8 cellular contexts compared by ENCODE assay signal in genomic region chr16:57535680-57536305, GRCh38. TPM values are rescaled to one million over a fixed set of nuclear protein-coding genes. Genes with fewer than 3 reads are reported as not detected.
DNase-seq lines count a peak whose midpoint lies in the region; ATAC-seq and TF ChIP-seq lines count a peak whose summit lies in the region.

No MANE protein-coding gene starts in this region.

- H3K36me3 ChIP-seq in CD8-positive, alpha-beta memory T cell (ENCODE audit: insufficient read depth, low read length): no peaks in the 10 kb centered on the region
- H3K36me3 ChIP-seq in muscle layer of duodenum (ENCODE audit: control insufficient read depth in 1 of 2, insufficient read depth in 2 of 2, low read length in 2 of 2): no peaks in the 10 kb centered on the region

- peaks cover 78% of the 10 kb centered on the region for H3K4me1 ChIP-seq in CD8-positive, alpha-beta memory T cell (ENCODE audit: insufficient read depth, low read length)
- peaks cover 5 to 46% of the 10 kb centered on the region in 2 donors for H3K4me1 ChIP-seq in muscle layer of duodenum (ENCODE audit: control insufficient read depth in 1 of 2, insufficient read depth in 2 of 2, low read length in 2 of 2)

- H3K27me3 ChIP-seq in CD8-positive, alpha-beta memory T cell (ENCODE audit: insufficient read depth, low read length, poor library complexity, severe bottlenecking): no peaks in the 10 kb centered on the region
- H3K27me3 ChIP-seq in HL-60 (ENCODE audit: insufficient read depth, poor library complexity, severe bottlenecking): no peaks in the 10 kb centered on the region
- no peaks in the 10 kb centered on the region for H3K27me3 ChIP-seq in muscle layer of duodenum (ENCODE audit: low read depth, low read length)

- peaks cover 0 to 3% of the 10 kb centered on the region in 2 donors for H3K27me3 Mint-ChIP-seq in CD8-positive, alpha-beta memory T cell

- peak; percentile 69 for ATAC-seq in GM19463 (IDR thresholded peaks at IDR 0.05; ENCODE audit: unreplicated experiment)
- ATAC-seq in esophagus mucosa: peak; percentile 89

- no peaks in the 10 kb centered on the region for H3K9me3 ChIP-seq in CD8-positive, alpha-beta memory T cell (ENCODE audit: low read length)
- no peaks in the 10 kb centered on the region for H3K9me3 ChIP-seq in muscle layer of duodenum (ENCODE audit: control insufficient read depth in 1 of 2, low read length in 2 of 2)

- DNase-seq in CD8-positive, alpha-beta memory T cell: peak; percentile 89 to 96 (median 92)
- DNase-seq in HL-60 (ENCODE audit: low read depth in 1 of 2, low spot score in 1 of 2): peak; percentile 79 to 80
- peak; percentile 82 for DNase-seq in OCI-M1 (lab: John Stamatoyannopoulos, UW)
- peak; percentile 96 for DNase-seq in activated T-cell treated with anti-CD3 and anti-CD28 coated beads, Interleukin-2, amount 50 U/mL, for 1 hour
- peak; percentile 95 for DNase-seq in stimulated activated CD8-positive, alpha-beta memory T cell treated with anti-CD3 and anti-CD28 coated beads, Interleukin-4, amount 100 ng/mL, for 48 hours

- peak overlapping the region; percentile 76 to 91 (median 84) for H3K4me3 Mint-ChIP-seq in CD8-positive, alpha-beta memory T cell

- peak overlapping the region; percentile 63 for H3K27ac ChIP-seq in CD8-positive, alpha-beta memory T cell (ENCODE audit: low read depth, low read length)
- H3K27ac ChIP-seq in HL-60 (replicated peaks) (no peak overlapping the region), muscle layer of duodenum (ENCODE audit: low read length) (peak overlapping the region; percentile 67)

- H3K27ac Mint-ChIP-seq in CD8-positive, alpha-beta memory T cell: peak overlapping the region; percentile 91 to 99 (median 98)

- peaks cover 0 to 3% (median 0%) of the 10 kb centered on the region in 3 donors for H3K36me3 Mint-ChIP-seq in CD8-positive, alpha-beta memory T cell

- CTCF ChIA-PET in CD8-positive, alpha-beta memory T cell (lab: Charles Lee): interaction anchor here (1.1 to 2.3 kb wide), 4 partner anchors 16 to 235 kb away, joined by 3 to 12 read pairs (median 8); partner anchors contain the start of gene DOK4

- TF ChIP-seq CTCF in HL-60 (IDR thresholded peaks at IDR 0.05; ENCODE audit: insufficient read depth, low read length): no peak

- peak overlapping the region; percentile 35 for H3K4me3 ChIP-seq in CD8-positive, alpha-beta memory T cell (ENCODE audit: low read length)
- H3K4me3 ChIP-seq in HL-60 (replicated peaks; ENCODE audit: insufficient read depth, low read length) (peak overlapping the region; percentile 55), muscle layer of duodenum (ENCODE audit: low read depth in 1 of 2, low read length in 2 of 2) (peak overlapping the region; percentile 75 to 86)

- peaks cover 66 to 84% (median 68%) of the 10 kb centered on the region in 3 donors for H3K4me1 Mint-ChIP-seq in CD8-positive, alpha-beta memory T cell

- POLR2A ChIA-PET in CD8-positive, alpha-beta memory T cell (lab: Charles Lee): interaction anchor here (0.7 to 2.3 kb wide), 3 partner anchors 9 to 594 kb away, joined by 3 to 9 read pairs (median 7); partner anchors contain the start of genes CFAP20 and POLR2C

- H3K9me3 Mint-ChIP-seq in CD8-positive, alpha-beta memory T cell: no peaks in the 10 kb centered on the region

RNA-seq across cellular contexts. Expression of gene CCDC102A, which starts 0.6 kb away (rescaled TPM):
- 10 to 100 TPM; 27.0 to 28.1 TPM for total RNA-seq in CD8-positive, alpha-beta memory T cell
- 22.6 TPM for polyA plus RNA-seq in CD8-positive, alpha-beta memory T cell
- 1.4 TPM for total RNA-seq in esophagus mucosa

RNA-seq across cellular contexts. Expression of gene ADGRG5, which starts 6.7 kb away (rescaled TPM):
- 10 to 100 TPM; 46.1 to 48.5 TPM for total RNA-seq in CD8-positive, alpha-beta memory T cell
- polyA plus RNA-seq in CD8-positive, alpha-beta memory T cell: 23.5 TPM
- total RNA-seq in esophagus mucosa: 0.44 TPM

RNA-seq across cellular contexts. Expression of gene DOK4, which starts 49.5 kb away (rescaled TPM):
- 1 to 10 TPM; 6.8 to 7.0 TPM for total RNA-seq in CD8-positive, alpha-beta memory T cell
- 3.3 TPM for polyA plus RNA-seq in CD8-positive, alpha-beta memory T cell
- 25.0 TPM for total RNA-seq in esophagus mucosa

Comparison
In these comparisons a context has a peak if more than half of its experiments do, and no peak if none do; other contexts are left out.
1. RNA of gene CCDC102A, which starts 0.6 kb away (total RNA-seq): 27.0 to 28.1 TPM in CD8-positive, alpha-beta memory T cell; 1.4 TPM in esophagus mucosa (single experiment); every median in the first group is over 10 times any median in the second.
2. RNA of gene ADGRG5, which starts 6.7 kb away (total RNA-seq): 46.1 to 48.5 TPM in CD8-positive, alpha-beta memory T cell; 0.44 TPM in esophagus mucosa (single experiment); every median in the first group is over 10 times any median in the second.
3. Peak in every context shown above with its lines, with median percentiles within 50 percentile points of each other: DNase-seq and H3K4me3 ChIP-seq.